8 cellular contexts compared by ENCODE assay signal in the genomic region with DNA sequence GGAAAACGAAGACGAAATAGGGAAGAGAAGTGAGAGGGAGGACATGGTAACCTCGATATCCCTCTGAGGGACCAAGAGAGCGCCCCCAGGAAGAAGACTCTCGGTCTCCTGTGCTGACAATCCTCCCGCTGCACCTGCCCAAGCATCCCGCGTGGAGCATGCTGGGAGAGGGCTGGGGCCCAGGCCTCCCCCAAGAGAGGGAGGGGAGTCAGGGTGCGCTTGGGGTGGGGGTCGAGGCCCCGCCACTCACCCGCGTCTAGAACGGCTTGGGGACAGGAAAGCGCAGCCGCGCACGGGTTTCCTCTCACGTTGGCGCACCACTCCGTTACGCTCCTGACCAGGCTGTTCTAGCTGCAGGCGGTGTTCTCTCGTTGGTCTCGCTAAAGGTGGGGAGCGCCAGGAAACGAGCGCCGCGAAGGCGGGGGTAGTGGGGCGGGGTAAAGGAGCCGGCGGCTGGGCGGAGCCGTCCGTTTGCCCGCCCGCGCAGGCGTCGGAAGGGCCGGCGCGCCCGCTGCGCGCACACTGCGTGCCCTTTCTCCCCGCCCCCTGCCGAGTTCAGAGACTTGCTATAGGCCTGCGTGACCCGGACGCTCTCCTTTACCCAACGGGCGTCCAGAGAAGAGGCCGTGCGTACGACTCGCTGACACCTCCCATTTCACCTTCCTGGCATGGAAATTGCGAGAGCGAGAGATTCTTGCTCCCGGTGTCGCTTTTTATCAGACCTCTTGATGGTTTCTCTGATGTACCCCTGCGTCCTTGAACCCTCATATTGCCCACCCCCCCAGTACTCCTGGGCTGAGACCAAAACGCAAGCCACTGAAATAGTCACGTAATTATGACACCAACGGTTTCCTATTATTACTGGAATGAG. TPM values are rescaled to one million over a fixed set of nuclear protein-coding genes. Genes with fewer than 3 reads are reported as not detected.
DNase-seq lines count a peak whose midpoint lies in the region; ATAC-seq and TF ChIP-seq lines count a peak whose summit lies in the region.

A gene (minus strand): TSS at position 388 of the 871 bp plus-strand sequence. CDS start 2,888 bp downstream, outside the sequence.

- TF ChIP-seq POLR2A in uterus (IDR thresholded peaks at IDR 0.05), result peak in 1 of 2 donors; percentile 49

- intact Hi-C loops in right cardiac atrium (cut with DNase I), result no loop called here
- intact Hi-C loops in uterus (cut with DNase I; ENCODE audit: low total_unique reads), result no loop called here

- peak within 1 kb of the TSS; percentile 98 for H3K27ac ChIP-seq in right cardiac atrium (ENCODE audit: low read length)
- peak within 1 kb of the TSS; percentile 87 to 90 for H3K27ac ChIP-seq in uterus

- DNase-seq in NCI-H187 (lab: John Stamatoyannopoulos, UW) (peak; percentile 92 to 96), T-helper 2 cell (peak; percentile 74 to 97 (median 87)), anterior cingulate cortex (lab: John Stamatoyannopoulos, UW) (peak; percentile 13 to 92 (median 81)), right cardiac atrium (peak; percentile 92 to 97 (median 97)), pulmonary artery endothelial cell (ENCODE audit: low read depth, low spot score) (peak; percentile 74), uterus (peak; percentile 91 to 92)

- no peaks in the 10 kb centered on the region for H3K27me3 ChIP-seq in right cardiac atrium (ENCODE audit: control insufficient read depth, insufficient read depth)
- no peaks in the 10 kb centered on the region for H3K27me3 ChIP-seq in uterus

- H3K4me1 ChIP-seq in right cardiac atrium (ENCODE audit: control insufficient read depth, insufficient read depth, low read length), result no peaks in the 10 kb centered on the region
- no peaks in the 10 kb centered on the region for H3K4me1 ChIP-seq in uterus

- TF ChIP-seq CTCF in uterus (IDR thresholded peaks at IDR 0.05), result no peak

- H3K36me3 ChIP-seq in uterus, result no peaks in the 10 kb centered on the region

- under 1% methylated on average over 68 of the region's 68 CpGs for WGBS in right cardiac atrium

- H3K9me3 ChIP-seq in right cardiac atrium (ENCODE audit: control insufficient read depth, low read length), result no peaks in the 10 kb centered on the region
- no peaks in the 10 kb centered on the region for H3K9me3 ChIP-seq in uterus

- ATAC-seq in GM18498 (IDR thresholded peaks at IDR 0.05; ENCODE audit: unreplicated experiment) (peak; percentile 97), HG02938 (IDR thresholded peaks at IDR 0.05; ENCODE audit: unreplicated experiment) (peak; percentile 95), right cardiac atrium (peak; percentile 100)

- H3K4me3 ChIP-seq in right cardiac atrium (ENCODE audit: low read length) (peak within 1 kb of the TSS; percentile 76), uterus (peak within 1 kb of the TSS; percentile 72 to 74)

RNA-seq across cellular contexts. Expression of the gene that starts here (rescaled TPM):
- total RNA-seq in right cardiac atrium (10 to 100 TPM; 21.0 to 26.1 (median 22.4) TPM), pulmonary artery endothelial cell (68.4 and 86.1 TPM in 2 replicates), uterus (10 to 100 TPM in 3 of 4 donors, 1 to 10 TPM in 1; 5.4 to 39.3 (median 18.0) TPM)
- 26.5 TPM for polyA plus RNA-seq in right cardiac atrium

Comparison
In these comparisons a context has a peak if more than half of its experiments do, and no peak if none do; other contexts are left out.
1. Peak in every context shown above with its lines: DNase-seq, ATAC-seq, H3K4me3 ChIP-seq and H3K27ac ChIP-seq.